Comparison of ENCODE assay signal across 12 cellular contexts in the genomic region with DNA sequence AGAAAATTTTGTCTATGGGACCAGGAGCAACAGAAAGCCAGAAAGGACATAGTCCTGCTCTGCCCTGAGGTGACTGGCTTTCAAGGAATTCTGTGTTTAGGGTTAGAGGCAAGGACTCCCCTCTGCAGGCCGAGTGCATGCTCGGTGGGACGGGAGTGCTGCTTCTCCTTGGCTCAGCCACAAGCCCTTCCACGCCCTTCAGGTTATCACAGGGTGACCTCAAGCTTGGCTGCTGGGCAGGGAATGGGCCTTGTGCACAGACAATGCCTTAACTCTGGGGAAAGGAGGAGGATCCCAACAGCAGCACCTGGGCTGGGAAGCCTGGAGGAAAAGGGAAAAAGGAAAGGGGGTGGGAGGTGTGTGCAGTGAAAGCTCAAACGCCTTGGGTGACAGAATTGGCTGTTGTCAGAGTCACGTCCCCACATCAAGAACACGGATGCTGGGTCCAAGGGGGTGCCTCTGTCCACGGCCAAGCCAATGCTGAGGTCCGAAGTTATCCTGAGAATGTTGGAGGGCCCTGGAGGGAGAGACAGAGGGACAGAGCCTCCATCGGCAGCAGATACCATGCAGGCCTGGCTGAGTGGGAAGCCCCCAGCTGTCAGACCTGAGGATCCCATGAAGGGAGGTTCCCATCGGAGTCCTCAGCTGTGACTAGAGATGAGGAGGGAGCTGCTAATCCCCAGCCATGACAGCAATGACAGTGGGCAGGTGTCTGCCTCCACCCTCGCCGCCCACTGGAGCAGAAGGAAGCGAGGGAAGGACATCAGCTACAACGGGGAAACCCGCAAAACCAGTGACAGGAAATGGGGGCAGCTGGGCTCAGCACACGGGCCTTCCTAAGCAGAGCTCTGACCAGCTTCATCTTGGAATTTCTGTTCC. TPM values are rescaled to one million over a fixed set of nuclear protein-coding genes. Genes with fewer than 3 reads are reported as not detected.
A peak's percentile ranks its signal among the peaks of the same experiment; 100 is the strongest.
DNase-seq lines count a peak whose midpoint lies in the region; ATAC-seq and TF ChIP-seq lines count a peak whose summit lies in the region.
"Had no signal": no experiment of that assay in that cellular context is flagged by ENCODE, and none has a peak within 500 bp of the region (broad histone marks: within the 10 kb centered on the region; RNA-seq: fewer than 3 reads in every experiment).

No MANE protein-coding gene starts in this region.

- POLR2A ChIA-PET in activated CD4-positive, alpha-beta T cell treated with anti-CD3 and anti-CD28 coated beads, Interleukin-2, amount 10 ng/mL, durations not matched to agents 7 days and 5 days (lab: Charles Lee), result interaction anchor here (1.0 kb wide), 1 partner anchor 96 kb away, joined by 4 read pairs; a partner anchor contains a TSS

- TF ChIP-seq CTCF in esophagus muscularis mucosa (IDR thresholded peaks at IDR 0.05) (no peak), suprapubic skin (IDR thresholded peaks at IDR 0.05) (no peak)

- no peaks in the 10 kb centered on the region for H3K36me3 Mint-ChIP-seq in activated CD4-positive, alpha-beta T cell treated with anti-CD3 and anti-CD28 coated beads, Interleukin-2, amount 10 ng/mL, durations not matched to agents 7 days and 5 days (ENCODE audit: low read depth)
- H3K36me3 Mint-ChIP-seq: activated naive CD4-positive, alpha-beta T cell treated with anti-CD3 and anti-CD28 coated beads, Interleukin-2, amount 50 U/mL, for 24 hours had no signal

- H3K9me3 ChIP-seq in esophagus muscularis mucosa (no peaks in the 10 kb centered on the region), suprapubic skin (no peaks in the 10 kb centered on the region)
- H3K9me3 ChIP-seq: BE2C had no signal

- intact Hi-C loops in esophagus muscularis mucosa (cut with DNase I), result loop anchor here (2.0 to 5.0 kb wide), 2 partner anchors 47 to 95 kb away; a partner anchor contains a TSS

- H3K27me3 ChIP-seq in esophagus muscularis mucosa (no peaks in the 10 kb centered on the region), suprapubic skin (no peaks in the 10 kb centered on the region)
- H3K27me3 ChIP-seq: BE2C had no signal

- H3K36me3 ChIP-seq in esophagus muscularis mucosa, result no peaks in the 10 kb centered on the region
- no peaks in the 10 kb centered on the region for H3K36me3 ChIP-seq in suprapubic skin
- H3K36me3 ChIP-seq: BE2C had no signal

- H3K27me3 Mint-ChIP-seq in activated CD4-positive, alpha-beta T cell treated with anti-CD3 and anti-CD28 coated beads, Interleukin-2, amount 10 ng/mL, durations not matched to agents 7 days and 5 days, result no peaks in the 10 kb centered on the region
- H3K27me3 Mint-ChIP-seq: activated naive CD4-positive, alpha-beta T cell treated with anti-CD3 and anti-CD28 coated beads, Interleukin-2, amount 50 U/mL, for 24 hours; stimulated activated naive CD8-positive, alpha-beta T cell treated with anti-CD3 and anti-CD28 coated beads, Interleukin-15, Interleukin-2, amounts not matched to agents 100 ng/mL and 50 ng/mL, for 24 hours had no signal

- CTCF ChIA-PET in activated CD4-positive, alpha-beta T cell treated with anti-CD3 and anti-CD28 coated beads, Interleukin-2, amount 10 ng/mL, durations not matched to agents 7 days and 5 days (lab: Charles Lee), result interaction anchor here (0.7 to 4.7 kb wide), 9 partner anchors 9 to 187 kb away, joined by 3 to 36 read pairs (median 4); a partner anchor contains a TSS

- in situ Hi-C loops in KBM-7 (cut with MboI; ENCODE audit: low pct_unique_long_range_greater_than_20kb, low sequenced_read_pairs), result loop anchor here (10.0 kb wide), 1 partner anchor 99 kb away; a partner anchor contains a TSS

- no peak for TF ChIP-seq EP300 in esophagus muscularis mucosa (IDR thresholded peaks at IDR 0.05)
- no peak for TF ChIP-seq EP300 in suprapubic skin (IDR thresholded peaks at IDR 0.05)

- no peak for ATAC-seq in GM21528 (IDR thresholded peaks at IDR 0.05; ENCODE audit: low FRiP score, unreplicated experiment)
- ATAC-seq in GM21576 (IDR thresholded peaks at IDR 0.05; ENCODE audit: unreplicated experiment), result no peak

- H3K4me3 Mint-ChIP-seq in activated CD4-positive, alpha-beta T cell treated with anti-CD3 and anti-CD28 coated beads, Interleukin-2, amount 10 ng/mL, durations not matched to agents 7 days and 5 days, result no peak overlapping the region
- H3K4me3 Mint-ChIP-seq: activated naive CD4-positive, alpha-beta T cell treated with anti-CD3 and anti-CD28 coated beads, Interleukin-2, amount 50 U/mL, for 24 hours; stimulated activated naive CD8-positive, alpha-beta T cell treated with anti-CD3 and anti-CD28 coated beads, Interleukin-15, Interleukin-2, amounts not matched to agents 100 ng/mL and 50 ng/mL, for 24 hours had no signal

- H3K4me1 Mint-ChIP-seq in activated CD4-positive, alpha-beta T cell treated with anti-CD3 and anti-CD28 coated beads, Interleukin-2, amount 10 ng/mL, durations not matched to agents 7 days and 5 days, result peaks cover 41% of the 10 kb centered on the region

- TF ChIP-seq POLR2A in esophagus muscularis mucosa (IDR thresholded peaks at IDR 0.05; ENCODE audit: low read depth), result no peak
- TF ChIP-seq POLR2A in suprapubic skin (IDR thresholded peaks at IDR 0.05), result no peak

- H3K9me3 Mint-ChIP-seq in activated CD4-positive, alpha-beta T cell treated with anti-CD3 and anti-CD28 coated beads, Interleukin-2, amount 10 ng/mL, durations not matched to agents 7 days and 5 days, result no peaks in the 10 kb centered on the region
- H3K9me3 Mint-ChIP-seq: activated naive CD4-positive, alpha-beta T cell treated with anti-CD3 and anti-CD28 coated beads, Interleukin-2, amount 50 U/mL, for 24 hours; stimulated activated naive CD8-positive, alpha-beta T cell treated with anti-CD3 and anti-CD28 coated beads, Interleukin-15, Interleukin-2, amounts not matched to agents 100 ng/mL and 50 ng/mL, for 24 hours had no signal

- H3K4me3 ChIP-seq in esophagus muscularis mucosa, result peak overlapping the region in 3 of 4 donors; percentile 26 to 35 (median 27)
- no peak overlapping the region for H3K4me3 ChIP-seq in suprapubic skin

- peaks cover 42 to 63% (median 57%) of the 10 kb centered on the region in 4 donors for H3K4me1 ChIP-seq in esophagus muscularis mucosa
- peaks cover 49% of the 10 kb centered on the region for H3K4me1 ChIP-seq in suprapubic skin
- H3K4me1 ChIP-seq: BE2C had no signal

- DNase-seq in activated CD4-positive, alpha-beta T cell treated with anti-CD3 and anti-CD28 coated beads, Interleukin-2, amount 10 ng/mL, durations not matched to agents 7 days and 5 days, result no peak
- DNase-seq in activated CD4-positive, alpha-beta T cell treated with anti-CD3 and anti-CD28 coated beads for 4 hours, result no peak
- DNase-seq in KBM-7 (peak; percentile 63), esophagus muscularis mucosa (ENCODE audit: extremely low spot score) (no peak), suprapubic skin (ENCODE audit: low spot score in 2 of 2) (no peak), NCI-H1417 treated with DMSO at 0.1 percent for 48 hours (lab: John Stamatoyannopoulos, UW) (no peak)
- DNase-seq: BE2C had no signal

- H3K27ac ChIP-seq in esophagus muscularis mucosa (replicated peaks in 1 of 4) (peak overlapping the region; percentile 79 to 85 (median 81)), suprapubic skin (peak overlapping the region; percentile 53)

- peak overlapping the region; percentile 82 for H3K27ac Mint-ChIP-seq in activated CD4-positive, alpha-beta T cell treated with anti-CD3 and anti-CD28 coated beads, Interleukin-2, amount 10 ng/mL, durations not matched to agents 7 days and 5 days
- H3K27ac Mint-ChIP-seq: activated naive CD4-positive, alpha-beta T cell treated with anti-CD3 and anti-CD28 coated beads, Interleukin-2, amount 50 U/mL, for 24 hours; progenitor cell of endocrine pancreas; stimulated activated naive CD8-positive, alpha-beta T cell treated with anti-CD3 and anti-CD28 coated beads, Interleukin-15, Interleukin-2, amounts not matched to agents 100 ng/mL and 50 ng/mL, for 24 hours had no signal

- 33% methylated on average over 17 of the region's 17 CpGs for WGBS in esophagus muscularis mucosa
- WGBS in suprapubic skin, result 68% methylated on average over 17 of the region's 17 CpGs

RNA-seq across cellular contexts. Expression of a gene that starts 32.5 kb away (rescaled TPM):
- under 1 TPM; 0.47 to 0.79 TPM for total RNA-seq in activated CD4-positive, alpha-beta T cell treated with anti-CD3 and anti-CD28 coated beads, Interleukin-2, amount 10 ng/mL, durations not matched to agents 7 days and 5 days
- total RNA-seq in esophagus muscularis mucosa (1 to 10 TPM in 1 of 4 donors, under 1 TPM in 1, not detected in 2; 0.83 to 3.5 TPM), suprapubic skin (1 to 10 TPM in 1 of 4 donors, under 1 TPM in 2, not detected in 1; 0.30 to 1.2 (median 0.72) TPM)
- total RNA-seq: progenitor cell of endocrine pancreas had no signal
